Comparison of ENCODE assay signal across 10 cellular contexts in the genomic region with DNA sequence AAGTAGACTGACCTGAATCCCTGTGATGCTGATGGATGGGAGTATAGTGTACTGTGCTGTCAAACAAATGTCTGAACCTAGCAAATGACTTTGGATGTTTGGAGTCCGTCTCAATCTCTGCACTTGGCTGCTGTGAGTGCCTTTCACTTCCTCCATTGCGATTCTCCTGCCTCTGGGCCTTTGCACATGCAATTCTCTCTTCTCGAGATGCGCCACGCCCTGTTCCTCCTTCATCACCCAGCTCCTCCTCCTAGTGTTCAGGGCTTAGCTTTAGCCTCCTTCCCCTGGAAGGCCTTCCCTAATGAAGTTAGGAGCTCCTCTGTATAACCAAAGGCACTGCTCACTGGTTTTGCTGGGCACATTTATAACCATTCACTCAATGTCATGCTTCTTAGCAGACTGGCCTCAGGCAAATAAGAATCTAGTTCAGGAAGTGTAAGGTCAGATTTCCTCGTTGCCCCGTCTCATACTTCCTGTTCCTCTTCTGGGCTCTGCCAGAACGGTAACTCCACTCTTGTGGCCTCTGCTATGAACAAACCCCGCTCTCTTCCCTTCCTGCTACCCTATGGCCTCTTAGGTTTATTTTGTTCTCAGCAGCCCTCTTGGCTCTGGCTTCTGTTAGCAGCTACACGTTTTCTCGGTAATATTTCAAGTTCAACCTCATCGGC.
DNase-seq lines count a peak whose midpoint lies in the region; ATAC-seq and TF ChIP-seq lines count a peak whose summit lies in the region.
"Had no signal": no experiment of that assay in that cellular context is flagged by ENCODE, and none has a peak within 500 bp of the region (broad histone marks: within the 10 kb centered on the region; RNA-seq: fewer than 3 reads in every experiment).

No MANE protein-coding gene starts in this region.

- H3K36me3 ChIP-seq in KOPT-K1 (ENCODE audit: insufficient read depth, low read length) = no peaks in the 10 kb centered on the region

- ATAC-seq in activated CD8-positive, alpha-beta T cell treated with anti-CD3 and anti-CD28 coated beads for 36 hours = peak; percentile 34
- ATAC-seq in memory B cell (ENCODE audit: low read depth) = peak; percentile 76
- no peak for ATAC-seq in HG02870 (IDR thresholded peaks at IDR 0.05; ENCODE audit: unreplicated experiment)
- ATAC-seq: left colon had no signal

- CTCF ChIA-PET in activated CD8-positive, alpha-beta T cell treated with anti-CD3 and anti-CD28 coated beads for 36 hours (lab: Charles Lee) = interaction anchor here (1.2 to 1.3 kb wide), 2 partner anchors 17 to 227 kb away, joined by 3 read pairs; no protein-coding TSS in a partner anchor

- peaks cover 8% of the 10 kb centered on the region for H3K9me3 Mint-ChIP-seq in activated CD8-positive, alpha-beta T cell treated with anti-CD3 and anti-CD28 coated beads for 36 hours
- H3K9me3 Mint-ChIP-seq in memory B cell = peaks cover 6% of the 10 kb centered on the region
- H3K9me3 Mint-ChIP-seq in mesothelial cell of epicardium = peaks cover 4% of the 10 kb centered on the region

- DNase-seq in CMK (ENCODE audit: low read depth) = peak; percentile 32
- DNase-seq in activated CD8-positive, alpha-beta T cell treated with anti-CD3 and anti-CD28 coated beads for 36 hours = no peak
- peak in 1 of 2 donors; percentile 4 for DNase-seq in memory B cell (ENCODE audit: low spot score in 2 of 2)
- no peak for DNase-seq in mesothelial cell of epicardium (ENCODE audit: low spot score in 2 of 2, unreplicated experiment in 2 of 2)
- DNase-seq in NCI-H2196 (lab: John Stamatoyannopoulos, UW; ENCODE audit: unreplicated experiment) = no peak
- DNase-seq in activated CD4-positive, CD25-positive, alpha-beta regulatory T cell treated with anti-CD3 and anti-CD28 coated beads, Interleukin-2, amount 50 U/mL, for 72 hours = no peak
- DNase-seq: EL had no signal

- intact Hi-C loops in activated CD8-positive, alpha-beta T cell treated with anti-CD3 and anti-CD28 coated beads for 36 hours (cut with micrococcal nuclease) = no loop called here

- no peaks in the 10 kb centered on the region for H3K27me3 Mint-ChIP-seq in activated CD8-positive, alpha-beta T cell treated with anti-CD3 and anti-CD28 coated beads for 36 hours
- H3K27me3 Mint-ChIP-seq in memory B cell (no peaks in the 10 kb centered on the region), mesothelial cell of epicardium (ENCODE audit: low read depth) (no peaks in the 10 kb centered on the region)

- peak overlapping the region; percentile 27 for H3K27ac ChIP-seq in KOPT-K1 (ENCODE audit: low read depth, low read length, poor library complexity, severe bottlenecking)

- H3K9me3 ChIP-seq in KOPT-K1 (ENCODE audit: insufficient read depth, low read length, poor library complexity, severe bottlenecking) = no peaks in the 10 kb centered on the region

- no peak overlapping the region for H3K4me3 Mint-ChIP-seq in activated CD8-positive, alpha-beta T cell treated with anti-CD3 and anti-CD28 coated beads for 36 hours
- H3K4me3 Mint-ChIP-seq in memory B cell (peak overlapping the region; percentile 35), mesothelial cell of epicardium (no peak overlapping the region)

- H3K36me3 Mint-ChIP-seq in activated CD8-positive, alpha-beta T cell treated with anti-CD3 and anti-CD28 coated beads for 36 hours (ENCODE audit: low read depth) = peaks cover 14% of the 10 kb centered on the region
- H3K36me3 Mint-ChIP-seq in memory B cell (peaks cover 13% of the 10 kb centered on the region), mesothelial cell of epicardium (no peaks in the 10 kb centered on the region)

- peak overlapping the region; percentile 65 for H3K27ac Mint-ChIP-seq in activated CD8-positive, alpha-beta T cell treated with anti-CD3 and anti-CD28 coated beads for 36 hours
- H3K27ac Mint-ChIP-seq in memory B cell = peak overlapping the region; percentile 92
- H3K27ac Mint-ChIP-seq in mesothelial cell of epicardium = no peak overlapping the region

- TF ChIP-seq CTCF in activated CD8-positive, alpha-beta T cell treated with anti-CD3 and anti-CD28 coated beads for 36 hours (IDR thresholded peaks at IDR 0.05) = no peak
- no peak for TF ChIP-seq CTCF in mesothelial cell of epicardium (IDR thresholded peaks at IDR 0.05; ENCODE audit: unreplicated experiment)

- POLR2A ChIA-PET in activated CD8-positive, alpha-beta T cell treated with anti-CD3 and anti-CD28 coated beads for 36 hours (lab: Charles Lee) = interaction anchor here (0.5 kb wide), 1 partner anchor 1352 kb away, joined by 3 read pairs; no protein-coding TSS in a partner anchor

- H3K4me1 Mint-ChIP-seq in activated CD8-positive, alpha-beta T cell treated with anti-CD3 and anti-CD28 coated beads for 36 hours (ENCODE audit: low read depth) = peaks cover 31% of the 10 kb centered on the region
- H3K4me1 Mint-ChIP-seq in memory B cell (peaks cover 26% of the 10 kb centered on the region), mesothelial cell of epicardium (peaks cover 5% of the 10 kb centered on the region)
